Comparison of ENCODE assay signal across 21 cellular contexts in the genomic region with DNA sequence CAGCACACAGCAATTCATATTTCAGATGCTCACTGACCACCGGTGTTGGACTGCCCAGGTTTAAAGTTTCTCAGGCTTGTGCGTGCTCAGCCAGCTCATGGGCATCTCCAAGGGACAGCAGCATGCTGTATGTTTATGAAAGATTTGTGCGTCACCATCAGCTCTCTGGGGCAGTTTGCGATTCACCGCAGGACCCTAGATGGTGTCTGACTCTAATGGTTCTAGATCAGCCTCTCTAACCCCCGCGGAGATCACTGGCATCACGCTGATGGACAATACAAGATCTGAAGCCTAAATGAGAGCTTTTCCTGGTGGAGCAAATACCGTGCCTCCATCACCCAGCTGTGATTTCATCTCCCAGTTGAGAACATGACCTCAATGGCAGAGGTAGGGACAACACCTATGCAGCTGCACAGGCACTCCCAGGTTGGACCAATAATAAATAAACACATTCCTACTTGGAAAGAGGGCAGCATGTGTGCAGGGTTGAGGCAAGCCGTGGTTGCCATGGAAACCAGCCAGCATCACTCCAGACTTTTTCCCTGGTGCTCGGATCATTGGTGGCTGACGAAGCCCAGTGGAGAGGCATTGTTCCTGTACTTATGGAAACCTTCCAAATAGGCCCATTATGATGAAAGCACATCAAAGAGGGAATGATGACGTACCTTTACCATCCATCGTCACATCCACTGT.
DNase-seq lines count a peak whose midpoint lies in the region; TF ChIP-seq lines count a peak whose summit lies in the region.
"Had no signal": no experiment of that assay in that cellular context is flagged by ENCODE, and none has a peak within 500 bp of the region (broad histone marks: within the 10 kb centered on the region; RNA-seq: fewer than 3 reads in every experiment).

No MANE protein-coding gene starts in this region.

- POLR2A ChIA-PET in HEK293T (lab: Yijun Ruan, JAX) = no interaction called here

- peak overlapping the region; percentile 57 for H3K27ac ChIP-seq in cingulate gyrus (ENCODE audit: low read depth, low read length)
- H3K27ac ChIP-seq: 22Rv1, C4-2B, left lung, ovary, spleen, tibial nerve had no signal

- DNase-seq in DMS 273 (lab: John Stamatoyannopoulos, UW; ENCODE audit: unreplicated experiment) (peak; percentile 20), DMS 273 treated with DMSO at 0.1 percent for 48 hours (lab: John Stamatoyannopoulos, UW) (no peak), NCI-H2227 treated with DMSO at 0.1 percent for 48 hours (lab: John Stamatoyannopoulos, UW) (peak; percentile 26), retina (peak; percentile 64), H4 (ENCODE audit: low spot score) (no peak), GM10266 (ENCODE audit: extremely low spot score) (no peak), HEK293T (ENCODE audit: extremely low spot score) (no peak)
- DNase-seq: activated CD4-positive, alpha-beta memory T cell treated with anti-CD3 and anti-CD28 coated beads for 36 hours; activated naive CD8-positive, alpha-beta T cell treated with anti-CD3 and anti-CD28 coated beads, Interleukin-2, amount 10 ng/mL, durations not matched to agents 7 days and 5 days; activated T-cell treated with anti-CD3 and anti-CD28 coated beads, Interleukin-2, amount 50 U/mL, for 48 hours; cerebellar nuclear complex; foreskin melanocyte; left lung; NCI-H2081; NK-92 treated with Interleukin-12 subunit alpha and Interleukin-12 subunit beta, amount 100 ng/mL, for 24 hours; ovary; spleen had no signal

- TF ChIP-seq CTCF in GM10266 (IDR thresholded peaks at IDR 0.05; ENCODE audit: control insufficient read depth, insufficient read depth, low read depth, missing control alignments) = no peak

- CTCF ChIA-PET in HEK293T (lab: Yijun Ruan, JAX) = interaction anchor here (0.7 to 1.6 kb wide), 2 partner anchors 67 to 327 kb away, joined by 3 read pairs; no protein-coding TSS in a partner anchor

TF ChIP-seq in HEK293T, 16 proteins besides CTCF, POLR2A, EP300 and RAD21:
- no peak for TF ChIP-seq FOXM1 (IDR thresholded peaks at IDR 0.05; ENCODE audit: borderline replicate concordance)
- no peak for TF ChIP-seq ZNF384 (IDR thresholded peaks at IDR 0.05)
- no peak for TF ChIP-seq SP1 (IDR thresholded peaks at IDR 0.05)
- TF ChIP-seq LEF1 (IDR thresholded peaks at IDR 0.05; ENCODE audit: borderline replicate concordance) = no peak
- TF ChIP-seq ELF4 (IDR thresholded peaks at IDR 0.05) = no peak

Comparison
In these comparisons a context has a peak if more than half of its experiments do, and no peak if none do; other contexts are left out.
1. DNase-seq: peak in DMS 273 (single experiment), NCI-H2227 treated with DMSO at 0.1 percent for 48 hours (single experiment) and retina (single experiment); none in DMS 273 treated with DMSO at 0.1 percent for 48 hours (single experiment), H4 (single experiment), GM10266 (single experiment) and HEK293T (single experiment).